ENCODE assay signal across 8 cellular contexts in the genomic region with DNA sequence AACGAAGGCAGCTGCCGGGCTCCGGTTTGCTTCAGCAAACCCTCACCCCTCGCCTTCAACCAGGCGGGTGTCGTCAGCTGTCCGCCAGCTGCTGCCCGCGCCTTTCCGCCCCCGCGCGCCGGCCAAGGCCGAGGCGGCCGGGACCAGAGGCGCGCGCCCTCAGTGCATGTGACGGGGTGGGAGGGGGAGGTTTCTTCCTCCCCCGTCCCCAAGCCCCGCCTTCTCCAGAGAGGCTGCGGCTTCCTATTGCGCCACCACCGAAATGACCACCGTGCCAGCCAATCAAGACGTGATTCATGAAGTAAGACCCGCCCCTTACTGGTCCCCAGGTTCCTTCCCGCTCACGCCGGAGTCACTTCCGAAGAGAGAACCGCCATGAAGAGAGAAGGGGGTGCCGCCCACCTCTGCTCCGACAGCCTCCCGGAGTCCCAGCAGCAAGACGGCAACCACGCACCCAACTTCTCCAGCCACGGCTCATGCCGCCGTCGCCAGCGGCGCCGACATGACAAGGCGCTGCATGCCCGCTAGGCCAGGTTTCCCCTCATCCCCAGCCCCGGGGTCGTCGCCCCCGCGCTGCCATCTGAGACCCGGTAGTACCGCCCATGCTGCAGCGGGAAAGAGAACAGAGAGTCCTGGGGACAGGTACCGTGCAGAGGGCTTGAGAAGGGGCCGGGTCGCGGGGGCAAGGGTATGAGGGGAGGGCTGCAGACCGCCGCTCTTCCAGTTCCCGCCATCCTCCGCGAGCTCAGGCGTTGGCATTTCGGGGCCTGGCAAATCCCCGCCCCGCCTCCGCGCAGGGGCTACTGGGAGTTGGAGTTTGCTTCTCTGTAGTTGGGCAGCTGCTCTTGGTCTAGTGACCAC. TPM values are rescaled to one million over a fixed set of nuclear protein-coding genes. Genes with fewer than 3 reads are reported as not detected.
DNase-seq lines count a peak whose midpoint lies in the region; ATAC-seq and TF ChIP-seq lines count a peak whose summit lies in the region.

A gene with protein sequence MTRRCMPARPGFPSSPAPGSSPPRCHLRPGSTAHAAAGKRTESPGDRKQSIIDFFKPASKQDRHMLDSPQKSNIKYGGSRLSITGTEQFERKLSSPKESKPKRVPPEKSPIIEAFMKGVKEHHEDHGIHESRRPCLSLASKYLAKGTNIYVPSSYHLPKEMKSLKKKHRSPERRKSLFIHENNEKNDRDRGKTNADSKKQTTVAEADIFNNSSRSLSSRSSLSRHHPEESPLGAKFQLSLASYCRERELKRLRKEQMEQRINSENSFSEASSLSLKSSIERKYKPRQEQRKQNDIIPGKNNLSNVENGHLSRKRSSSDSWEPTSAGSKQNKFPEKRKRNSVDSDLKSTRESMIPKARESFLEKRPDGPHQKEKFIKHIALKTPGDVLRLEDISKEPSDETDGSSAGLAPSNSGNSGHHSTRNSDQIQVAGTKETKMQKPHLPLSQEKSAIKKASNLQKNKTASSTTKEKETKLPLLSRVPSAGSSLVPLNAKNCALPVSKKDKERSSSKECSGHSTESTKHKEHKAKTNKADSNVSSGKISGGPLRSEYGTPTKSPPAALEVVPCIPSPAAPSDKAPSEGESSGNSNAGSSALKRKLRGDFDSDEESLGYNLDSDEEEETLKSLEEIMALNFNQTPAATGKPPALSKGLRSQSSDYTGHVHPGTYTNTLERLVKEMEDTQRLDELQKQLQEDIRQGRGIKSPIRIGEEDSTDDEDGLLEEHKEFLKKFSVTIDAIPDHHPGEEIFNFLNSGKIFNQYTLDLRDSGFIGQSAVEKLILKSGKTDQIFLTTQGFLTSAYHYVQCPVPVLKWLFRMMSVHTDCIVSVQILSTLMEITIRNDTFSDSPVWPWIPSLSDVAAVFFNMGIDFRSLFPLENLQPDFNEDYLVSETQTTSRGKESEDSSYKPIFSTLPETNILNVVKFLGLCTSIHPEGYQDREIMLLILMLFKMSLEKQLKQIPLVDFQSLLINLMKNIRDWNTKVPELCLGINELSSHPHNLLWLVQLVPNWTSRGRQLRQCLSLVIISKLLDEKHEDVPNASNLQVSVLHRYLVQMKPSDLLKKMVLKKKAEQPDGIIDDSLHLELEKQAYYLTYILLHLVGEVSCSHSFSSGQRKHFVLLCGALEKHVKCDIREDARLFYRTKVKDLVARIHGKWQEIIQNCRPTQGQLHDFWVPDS (plus strand): TSS at position 355 of the 861 bp plus-strand sequence. CDS start 148 bp downstream, at position 503.

- no peaks in the 10 kb centered on the region for H3K27me3 ChIP-seq in H7 (ENCODE audit: control insufficient read depth, insufficient read depth, low read length)

- no peaks in the 10 kb centered on the region for H3K27me3 Mint-ChIP-seq in natural killer cell treated with Interleukin-12 subunit alpha and Interleukin-12 subunit beta and Interleukin-15 and Interleukin-18, amount 100 ng/mL, for 72 hours

- peak; percentile 95 to 96 for ATAC-seq in natural killer cell treated with Interleukin-12 subunit alpha and Interleukin-12 subunit beta and Interleukin-15 and Interleukin-18, amount 100 ng/mL, for 72 hours
- ATAC-seq in stimulated activated naive CD8-positive, alpha-beta T cell treated with anti-CD3 and anti-CD28 coated beads, Interleukin-15, Interleukin-2, amounts not matched to agents 100 U/mL and 50 U/mL, for 24 hours = peak; percentile 98

- H3K27ac Mint-ChIP-seq in natural killer cell treated with Interleukin-12 subunit alpha and Interleukin-12 subunit beta and Interleukin-15 and Interleukin-18, amount 100 ng/mL, for 72 hours = peak within 1 kb of the TSS; percentile 97 to 99

- H3K9me3 Mint-ChIP-seq in natural killer cell treated with Interleukin-12 subunit alpha and Interleukin-12 subunit beta and Interleukin-15 and Interleukin-18, amount 100 ng/mL, for 72 hours = no peaks in the 10 kb centered on the region

- TF ChIP-seq CTCF in fibroblast of pulmonary artery (IDR thresholded peaks at IDR 0.05; ENCODE audit: low read length, missing control alignments) = no peak

- peaks cover 27 to 50% of the 10 kb centered on the region in 2 donors for H3K4me1 Mint-ChIP-seq in natural killer cell treated with Interleukin-12 subunit alpha and Interleukin-12 subunit beta and Interleukin-15 and Interleukin-18, amount 100 ng/mL, for 72 hours (ENCODE audit: low read depth in 2 of 2)

- H3K4me3 Mint-ChIP-seq in natural killer cell treated with Interleukin-12 subunit alpha and Interleukin-12 subunit beta and Interleukin-15 and Interleukin-18, amount 100 ng/mL, for 72 hours = peak within 1 kb of the TSS; percentile 99

- DNase-seq in ELF-1 (ENCODE audit: low read depth, low spot score) = peak; percentile 99
- peak; percentile 99 for DNase-seq in H7
- peak; percentile 97 for DNase-seq in M059J (ENCODE audit: low read depth)
- DNase-seq in SHP77 (lab: John Stamatoyannopoulos, UW) = peak; percentile 97 to 98
- DNase-seq in activated effector memory CD4-positive, alpha-beta T cell treated with Interleukin-2 at 50 U/mL for 16 hours = peak; percentile 89
- DNase-seq in fibroblast of pulmonary artery (ENCODE audit: low read depth) = peak; percentile 99
- DNase-seq in natural killer cell treated with Interleukin-12 subunit alpha and Interleukin-12 subunit beta and Interleukin-15 and Interleukin-18, amount 100 ng/mL, for 72 hours (ENCODE audit: low spot score) = peak; percentile 98
- peak; percentile 93 for DNase-seq in stimulated activated naive CD8-positive, alpha-beta T cell treated with anti-CD3 and anti-CD28 coated beads, Interleukin-15, Interleukin-2, amounts not matched to agents 100 U/mL and 50 U/mL, for 24 hours

- H3K36me3 Mint-ChIP-seq in natural killer cell treated with Interleukin-12 subunit alpha and Interleukin-12 subunit beta and Interleukin-15 and Interleukin-18, amount 100 ng/mL, for 72 hours = peaks cover 13% of the 10 kb centered on the region

- H3K4me3 ChIP-seq in H7 (ENCODE audit: insufficient read depth, low read depth, low read length) (peak within 1 kb of the TSS; percentile 99), fibroblast of pulmonary artery (replicated peaks; ENCODE audit: low read depth, low read length) (peak within 1 kb of the TSS; percentile 95)

- H3K36me3 ChIP-seq in H7 (replicated peaks; ENCODE audit: control insufficient read depth, insufficient read depth, low read length) = no peaks in the 10 kb centered on the region; the same call in 1 of the 2 replicates

RNA-seq across cellular contexts. Expression of the gene that starts here (rescaled TPM):
- total RNA-seq in H7 (2014; rRNA removed; shearing (Covaris generic)) = 11.1 and 16.3 TPM in 2 replicates
- total RNA-seq in M059J (2014; rRNA removed; shearing (Covaris generic)) = 21.9 and 32.0 TPM in 2 replicates
- total RNA-seq in natural killer cell treated with Interleukin-12 subunit alpha and Interleukin-12 subunit beta and Interleukin-15 and Interleukin-18, amount 100 ng/mL, for 72 hours = 10 to 100 TPM; 27.8 to 44.3 TPM

Comparison
In these comparisons a context has a peak if more than half of its experiments do, and no peak if none do; other contexts are left out.
1. Peak in every context shown above with its lines: DNase-seq, ATAC-seq and H3K4me3 ChIP-seq.